ENCODE assay signal across 13 cellular contexts in the genomic region with DNA sequence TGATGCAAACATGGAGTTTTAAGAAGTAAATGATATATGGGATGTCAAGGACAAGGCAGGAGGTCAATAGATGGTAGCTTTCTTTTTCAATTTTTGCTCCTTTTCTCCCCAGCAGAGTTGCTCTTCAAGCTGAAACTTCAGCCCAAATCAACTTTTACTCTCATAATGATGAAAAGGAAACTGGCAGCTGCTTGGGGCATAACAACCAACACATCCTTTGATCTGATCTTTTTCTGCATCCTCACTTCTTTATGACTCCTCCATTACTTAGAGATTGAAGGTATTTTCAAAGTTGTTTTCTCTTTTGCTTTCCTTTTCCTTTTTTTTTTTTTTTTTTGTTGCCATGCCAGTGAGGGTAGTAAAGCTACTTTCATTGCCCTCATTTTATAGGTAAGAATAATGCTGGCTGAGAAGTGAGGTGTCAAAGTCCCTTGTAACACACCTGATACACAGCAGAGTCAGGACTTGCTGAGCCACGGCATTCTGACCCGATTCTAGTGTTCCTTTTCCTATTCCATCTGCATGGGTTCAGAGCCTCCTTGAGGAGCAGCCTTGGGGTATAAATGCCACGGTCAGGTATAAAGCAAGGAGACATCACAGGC. TPM values are rescaled to one million over a fixed set of nuclear protein-coding genes. Genes with fewer than 3 reads are reported as not detected.
DNase-seq lines count a peak whose midpoint lies in the region; ATAC-seq, FAIRE-seq and TF ChIP-seq lines count a peak whose summit lies in the region.
"Had no signal": no experiment of that assay in that cellular context is flagged by ENCODE, and none has a peak within 500 bp of the region (broad histone marks: within the 10 kb centered on the region; RNA-seq: fewer than 3 reads in every experiment).

No MANE protein-coding gene starts in this region.

- intact Hi-C loops in kidney (cut with DNase I) = no loop called here

- H3K4me1 ChIP-seq in kidney (ENCODE audit: control insufficient read depth in 1 of 2, insufficient read depth in 1 of 2, low read depth in 1 of 2, low read length in 2 of 2) = peaks cover 0 to 2% of the 10 kb centered on the region in 2 donors

- no peaks in the 10 kb centered on the region for H3K9me3 ChIP-seq in kidney (ENCODE audit: control insufficient read depth in 1 of 2, low read length in 2 of 2)

- no peak for DNase-seq in activated naive CD4-positive, alpha-beta T cell treated with anti-CD3 and anti-CD28 coated beads, Interleukin-2, amount 50 U/mL, for 72 hours (ENCODE audit: low spot score in 2 of 2)
- no peak for DNase-seq in NCI-H2107 treated with DMSO at 0.1 percent for 48 hours (lab: John Stamatoyannopoulos, UW; ENCODE audit: unreplicated experiment)
- no peak for DNase-seq in kidney
- DNase-seq in GM10248 (ENCODE audit: extremely low spot score) = no peak
- no peak for DNase-seq in RWPE1 (ENCODE audit: low spot score)
- DNase-seq: NCI-H446 treated with DMSO at 0.1 percent for 48 hours; stimulated activated CD8-positive, alpha-beta memory T cell treated with anti-CD3 and anti-CD28 coated beads, Interleukin-4, amount 100 ng/mL, for 48 hours had no signal

- peaks cover 0 to 10% of the 10 kb centered on the region in 2 donors for H3K9me3 Mint-ChIP-seq in activated naive CD4-positive, alpha-beta T cell treated with anti-CD3 and anti-CD28 coated beads, Interleukin-2, amount 50 U/mL, for 72 hours
- H3K9me3 Mint-ChIP-seq: CD4-positive, alpha-beta memory T cell had no signal

- H3K36me3 ChIP-seq in kidney (ENCODE audit: control insufficient read depth in 1 of 2, insufficient read depth in 2 of 2, low read length in 2 of 2) = peaks cover 24 to 33% of the 10 kb centered on the region in 2 donors
- H3K36me3 ChIP-seq: cardiac muscle cell had no signal

- no peak for TF ChIP-seq CTCF in kidney (IDR thresholded peaks at IDR 0.05; ENCODE audit: borderline replicate concordance, extremely low read depth, insufficient read depth)
- no peak for TF ChIP-seq CTCF in GM10248 (IDR thresholded peaks at IDR 0.05; ENCODE audit: control extremely low read depth, extremely low read depth, low read depth, missing control alignments)
- no peak for TF ChIP-seq CTCF in RWPE1 (conservative IDR thresholded peaks at IDR 0.05; ENCODE audit: low read depth)

- H3K27ac ChIP-seq in kidney (ENCODE audit: low read depth in 2 of 2, low read length in 2 of 2) (no peak overlapping the region), RWPE1 (no peak overlapping the region)
- H3K27ac ChIP-seq: cardiac muscle cell had no signal

- CTCF ChIA-PET in GM10248 (lab: Yijun Ruan, JAX) = interaction anchor here (1.1 to 1.6 kb wide), 5 partner anchors 13 to 231 kb away, joined by 3 to 12 read pairs (median 4); no protein-coding TSS in a partner anchor
- CTCF ChIA-PET in RWPE1 (lab: Yijun Ruan, JAX) = no interaction called here

- H3K9ac ChIP-seq in kidney (ENCODE audit: low read length in 2 of 2) = no peak overlapping the region

- FAIRE-seq in kidney (lab: Jason Lieb, UNC) = no peak

- POLR2A ChIA-PET in GM10248 (lab: Yijun Ruan, JAX) = interaction anchor here (0.6 to 1.4 kb wide), 2 partner anchors 11 to 123 kb away, joined by 6 to 7 read pairs; a partner anchor contains a TSS
- POLR2A ChIA-PET in RWPE1 (lab: Yijun Ruan, JAX; ENCODE audit: low non-redundant PET) = no interaction called here

- no peaks in the 10 kb centered on the region for H3K36me3 Mint-ChIP-seq in activated naive CD4-positive, alpha-beta T cell treated with anti-CD3 and anti-CD28 coated beads, Interleukin-2, amount 50 U/mL, for 72 hours

- ATAC-seq in GM18511 (IDR thresholded peaks at IDR 0.05; ENCODE audit: unreplicated experiment) (peak; percentile 73), GM19452 (IDR thresholded peaks at IDR 0.05; ENCODE audit: unreplicated experiment) (peak; percentile 68), HG03064 (IDR thresholded peaks at IDR 0.05; ENCODE audit: low read depth, unreplicated experiment) (peak; percentile 78)
- ATAC-seq in activated naive CD4-positive, alpha-beta T cell treated with anti-CD3 and anti-CD28 coated beads, Interleukin-2, amount 50 U/mL, for 72 hours = peak; percentile 62 to 94
- ATAC-seq: SK-N-SH treated with all-trans-retinoic acid at 6 μM for 48 hours had no signal

- peak overlapping the region in 1 of 2 donors; percentile 26 for H3K27ac Mint-ChIP-seq in activated naive CD4-positive, alpha-beta T cell treated with anti-CD3 and anti-CD28 coated beads, Interleukin-2, amount 50 U/mL, for 72 hours
- H3K27ac Mint-ChIP-seq: CD4-positive, alpha-beta memory T cell had no signal

- H3K4me3 ChIP-seq in kidney (ENCODE audit: low read length in 2 of 2) = no peak overlapping the region
- H3K4me3 ChIP-seq: cardiac muscle cell had no signal

RNA-seq across cellular contexts. Expression of a gene that starts 26.9 kb away (rescaled TPM):
- total RNA-seq in activated naive CD4-positive, alpha-beta T cell treated with anti-CD3 and anti-CD28 coated beads, Interleukin-2, amount 50 U/mL, for 72 hours = 1 to 10 TPM in 1 of 2 donors, under 1 TPM in 1; 0.52 to 1.2 TPM
- total RNA-seq in kidney = 47.6 TPM
- polyA plus RNA-seq in kidney (ENCODE audit: insufficient read depth, low read depth, low replicate concordance) = 41.5 TPM

Comparison
In these comparisons a context has a peak if more than half of its experiments do, and no peak if none do; other contexts are left out.
1. RNA of a gene that starts 26.9 kb away (total RNA-seq): 47.6 TPM in kidney (single experiment); 0.52 to 1.2 TPM in activated naive CD4-positive, alpha-beta T cell treated with anti-CD3 and anti-CD28 coated beads, Interleukin-2, amount 50 U/mL, for 72 hours; every median in the first group is over 10 times any median in the second.
2. Peak in every context shown above with its lines, with median percentiles within 50 percentile points of each other: ATAC-seq.